Comparison of ENCODE assay signal across 9 cellular contexts in the genomic region with DNA sequence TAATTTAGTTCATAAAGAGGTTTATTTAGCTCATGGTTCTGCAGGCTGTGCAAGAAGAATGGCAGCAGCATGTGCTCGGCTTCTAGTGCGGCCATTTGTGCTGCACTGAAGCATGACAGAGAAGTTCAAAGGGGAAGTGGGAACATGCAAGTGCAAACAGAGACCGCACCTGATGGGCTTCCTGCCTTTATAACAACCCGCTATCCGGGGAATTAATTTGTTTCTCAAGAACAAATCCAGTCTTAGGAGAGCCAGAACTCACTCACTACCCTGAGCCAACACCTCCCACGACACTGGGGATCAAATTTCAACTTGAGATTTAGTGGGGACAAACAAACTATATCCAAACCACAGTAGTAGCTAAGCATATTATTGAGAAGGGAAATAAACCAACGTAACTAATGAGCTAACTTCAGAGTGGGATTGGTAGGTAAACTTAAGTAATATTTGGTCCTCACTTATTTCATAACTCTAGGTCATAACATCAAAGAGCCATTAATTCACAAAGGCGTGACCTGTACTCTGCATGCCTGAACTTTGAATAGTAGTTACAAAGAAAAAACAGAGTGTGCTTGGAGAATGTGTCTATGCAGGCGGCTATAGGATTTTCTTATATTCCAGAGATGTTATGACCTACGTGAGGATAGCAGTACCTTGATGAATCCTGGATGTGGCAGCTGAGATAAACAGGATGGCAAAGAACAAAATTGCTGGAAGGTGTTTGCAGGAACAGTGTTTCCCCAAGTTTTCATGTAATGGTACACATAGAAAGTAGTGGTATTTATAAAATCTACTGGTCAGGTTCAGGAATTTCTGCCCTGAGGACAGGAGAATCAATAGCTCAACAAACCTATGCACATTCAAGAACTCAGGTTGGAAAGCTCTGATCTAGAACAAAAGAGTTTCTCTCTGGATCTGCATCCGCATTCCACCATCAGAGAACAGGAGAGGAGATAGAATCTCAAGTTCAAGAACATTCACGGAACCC.
DNase-seq lines count a peak whose midpoint lies in the region; ATAC-seq and TF ChIP-seq lines count a peak whose summit lies in the region.
"Had no signal": no experiment of that assay in that cellular context is flagged by ENCODE, and none has a peak within 500 bp of the region (broad histone marks: within the 10 kb centered on the region; RNA-seq: fewer than 3 reads in every experiment).

No MANE protein-coding gene starts in this region.

- CTCF ChIA-PET in activated CD8-positive, alpha-beta T cell treated with anti-CD3 and anti-CD28 coated beads for 36 hours (lab: Charles Lee) = interaction anchor here (1.0 to 2.0 kb wide), 2 partner anchors 10 to 17 kb away, joined by 3 to 5 read pairs; no protein-coding TSS in a partner anchor

- intact Hi-C loops in activated CD8-positive, alpha-beta T cell treated with anti-CD3 and anti-CD28 coated beads for 36 hours (cut with micrococcal nuclease) = no loop called here

- no peaks in the 10 kb centered on the region for H3K36me3 Mint-ChIP-seq in activated CD8-positive, alpha-beta T cell treated with anti-CD3 and anti-CD28 coated beads for 36 hours (ENCODE audit: low read depth)

- H3K27me3 Mint-ChIP-seq in activated CD8-positive, alpha-beta T cell treated with anti-CD3 and anti-CD28 coated beads for 36 hours = no peaks in the 10 kb centered on the region

- POLR2A ChIA-PET in activated CD8-positive, alpha-beta T cell treated with anti-CD3 and anti-CD28 coated beads for 36 hours (lab: Charles Lee) = interaction anchor here (1.4 kb wide), 1 partner anchor 11 kb away, joined by 3 read pairs; no protein-coding TSS in a partner anchor

- peaks cover 2% of the 10 kb centered on the region for H3K9me3 Mint-ChIP-seq in activated CD8-positive, alpha-beta T cell treated with anti-CD3 and anti-CD28 coated beads for 36 hours

- H3K4me3 Mint-ChIP-seq in activated CD8-positive, alpha-beta T cell treated with anti-CD3 and anti-CD28 coated beads for 36 hours = no peak overlapping the region

- peak; percentile 56 for DNase-seq in GDM1 (lab: John Stamatoyannopoulos, UW)
- peak; percentile 10 for DNase-seq in activated CD8-positive, alpha-beta T cell treated with anti-CD3 and anti-CD28 coated beads for 36 hours
- no peak for DNase-seq in T1000 (lab: John Stamatoyannopoulos, UW)
- DNase-seq in occipital lobe (lab: John Stamatoyannopoulos, UW) = no peak
- DNase-seq in activated CD4-positive, alpha-beta T cell treated with anti-CD3 and anti-CD28 coated beads, Interleukin-2, amount 50 U/mL, for 4 hours = no peak
- DNase-seq: right lobe of liver had no signal

- ATAC-seq in GM21423 (IDR thresholded peaks at IDR 0.05; ENCODE audit: unreplicated experiment) = peak; percentile 99
- ATAC-seq in HG03565 (IDR thresholded peaks at IDR 0.05; ENCODE audit: unreplicated experiment) = peak; percentile 70
- no peak for ATAC-seq in activated CD8-positive, alpha-beta T cell treated with anti-CD3 and anti-CD28 coated beads for 36 hours
- no peak for ATAC-seq in GM18873 (IDR thresholded peaks at IDR 0.05; ENCODE audit: low FRiP score, unreplicated experiment)

- H3K27ac Mint-ChIP-seq in activated CD8-positive, alpha-beta T cell treated with anti-CD3 and anti-CD28 coated beads for 36 hours = no peak overlapping the region

- TF ChIP-seq CTCF in activated CD8-positive, alpha-beta T cell treated with anti-CD3 and anti-CD28 coated beads for 36 hours (IDR thresholded peaks at IDR 0.05) = no peak

- peaks cover 8% of the 10 kb centered on the region for H3K4me1 Mint-ChIP-seq in activated CD8-positive, alpha-beta T cell treated with anti-CD3 and anti-CD28 coated beads for 36 hours (ENCODE audit: low read depth)

Comparison
In these comparisons a context has a peak if more than half of its experiments do, and no peak if none do; other contexts are left out.
1. DNase-seq: peak in GDM1 (single experiment) and activated CD8-positive, alpha-beta T cell treated with anti-CD3 and anti-CD28 coated beads for 36 hours (single experiment); none in T1000 (single experiment), occipital lobe (single experiment) and activated CD4-positive, alpha-beta T cell treated with anti-CD3 and anti-CD28 coated beads, Interleukin-2, amount 50 U/mL, for 4 hours (0 of 2).
2. ATAC-seq: peak in GM21423 (single experiment) and HG03565 (single experiment); none in activated CD8-positive, alpha-beta T cell treated with anti-CD3 and anti-CD28 coated beads for 36 hours (single experiment) and GM18873 (single experiment).